Comparison of ENCODE assay signal across 8 cellular contexts in genomic region chr10:30534465-30535144, GRCh38.
DNase-seq lines count a peak whose midpoint lies in the region; ATAC-seq, FAIRE-seq and TF ChIP-seq lines count a peak whose summit lies in the region.

No MANE protein-coding gene starts in this region.

- H3K27ac ChIP-seq in A549 (peak overlapping the region; percentile 78 to 88), breast epithelium (no peak overlapping the region)

- no peaks in the 10 kb centered on the region for H3K27me3 ChIP-seq in breast epithelium

- peak overlapping the region; percentile 35 for H3K4me2 ChIP-seq in A549

- intact Hi-C loops in breast epithelium (cut with DNase I; ENCODE audit: low total_unique reads) = loop anchor here (10.0 kb wide), 1 partner anchor 50 kb away; no protein-coding TSS in a partner anchor

- no peak for TF ChIP-seq POLR2A in A549 (IDR thresholded peaks at IDR 0.05; ENCODE audit: low read length)
- no peak for TF ChIP-seq POLR2A in GM12892 (IDR thresholded peaks at IDR 0.05; ENCODE audit: low read depth, low read length)
- TF ChIP-seq POLR2A in breast epithelium (IDR thresholded peaks at IDR 0.05) = no peak

- H3K4me3 ChIP-seq in A549 = no peak overlapping the region
- no peak overlapping the region for H3K4me3 ChIP-seq in WI38 (ENCODE audit: low read depth, low read length)
- no peak overlapping the region for H3K4me3 ChIP-seq in breast epithelium

- no peak for TF ChIP-seq EP300 in A549 (IDR thresholded peaks at IDR 0.05)

- H3K36me3 ChIP-seq in breast epithelium = no peaks in the 10 kb centered on the region

- TF ChIP-seq CTCF in A549 (IDR thresholded peaks at IDR 0.05) (peak; percentile 84), WI38 (IDR thresholded peaks at IDR 0.05; ENCODE audit: low read depth, low read length) (peak; percentile 72), breast epithelium (IDR thresholded peaks at IDR 0.05) (peak; percentile 86 to 94 (median 91))

- peaks cover 2% of the 10 kb centered on the region; the same call in 1 of the 3 replicates for H3K9me3 ChIP-seq in A549
- H3K9me3 ChIP-seq in breast epithelium = no peaks in the 10 kb centered on the region

- FAIRE-seq in A549 (lab: Jason Lieb, UNC) (peak; percentile 70), GM12892 (lab: Jason Lieb, UNC) (peak; percentile 98)

- POLR2A ChIA-PET in A549 (lab: Yijun Ruan, JAX) = interaction anchor here (1.3 kb wide), 1 partner anchor 92 kb away, joined by 3 read pairs; no protein-coding TSS in a partner anchor

- ATAC-seq in A549 (peak; percentile 41 to 58; a peak in 3 of 6 replicates), HG03095 (IDR thresholded peaks at IDR 0.05; ENCODE audit: unreplicated experiment) (no peak)

- CTCF ChIA-PET in A549 (lab: Yijun Ruan, JAX) = interaction anchor here (0.7 to 3.4 kb wide), 21 partner anchors 10 to 536 kb away, joined by 3 to 31 read pairs (median 5); partner anchors contain the start of gene MAP3K8

- TF ChIP-seq RAD21 in A549 (conservative IDR thresholded peaks at IDR 0.05 in 1 of 2, IDR thresholded peaks at IDR 0.05 in 1 of 2) = peak; percentile 89 to 91

- whole genome bisulfite sequencing in A549 (ENCODE audit: missing lambda C conversion rate) = 30% methylated on average over 20 of the region's 20 CpGs

- H3K4me1 ChIP-seq in A549 = peaks cover 61% of the 10 kb centered on the region
- H3K4me1 ChIP-seq in breast epithelium = no peaks in the 10 kb centered on the region

- DNase-seq in A549 (ENCODE audit: low read depth in 1 of 2, low spot score in 1 of 2) (peak; percentile 61 to 85), GM12892 (ENCODE audit: insufficient read length) (no peak), NCI-H1105 (lab: John Stamatoyannopoulos, UW) (peak; percentile 13), breast epithelium (ENCODE audit: low spot score in 2 of 2) (peak; percentile 56 to 60), islet precursor cell (peak; percentile 77)
- DNase-seq in stimulated activated CD4-positive, alpha-beta T cell treated with anti-CD3 and anti-CD28 coated beads, Interleukin-1b, Interleukin-23, amount 100 ng/mL, for 24 hours (ENCODE audit: low read depth in 4 of 4, low spot score in 1 of 4) = peak; percentile 47 to 58 (median 50)

TF ChIP-seq in A549, 52 proteins besides CTCF, POLR2A, EP300 and RAD21:
- 0 out of 2 replicates have a peak, but pooled peaks have one; percentile 64 for TF ChIP-seq HOXB5 (CRISPR knock-in tag; IDR thresholded peaks at IDR 0.05)
- TF ChIP-seq BHLHE40 (IDR thresholded peaks at IDR 0.05; ENCODE audit: low read depth, low read length) = no peak
- peak in 1 of 2 experiments; percentile 64; a peak in 2 of 4 replicates for TF ChIP-seq CEBPB (IDR thresholded peaks at IDR 0.05)
- TF ChIP-seq FOSL2 (IDR thresholded peaks at IDR 0.05) = no peak
- TF ChIP-seq FOSL2 (CRISPR knock-in tag; IDR thresholded peaks at IDR 0.05) = no peak
- TF ChIP-seq SMC3 (IDR thresholded peaks at IDR 0.05) = peak; percentile 83
- TF ChIP-seq MAX (IDR thresholded peaks at IDR 0.05) = peak; percentile 29; the same call in 1 of the 2 replicates

Comparison
In these comparisons a context has a peak if more than half of its experiments do, and no peak if none do; other contexts are left out.
1. H3K27ac ChIP-seq: peak in A549 (2 of 2); none in breast epithelium (0 of 2).
2. Peak in every context shown above with its lines, with median percentiles within 50 percentile points of each other: CTCF ChIP-seq.